In genomic region chrX:134806707-134807038, GRCh38 we compare ENCODE assay signal across 8 cellular contexts. TPM values are rescaled to one million over a fixed set of nuclear protein-coding genes. Genes with fewer than 3 reads are reported as not detected.
DNase-seq lines count a peak whose midpoint lies in the region; ATAC-seq and TF ChIP-seq lines count a peak whose summit lies in the region.

No MANE protein-coding gene starts in this region.

- H3K9ac ChIP-seq in ES-I3 (ENCODE audit: low read depth, low read length) = peak overlapping the region; percentile 62; the same call in 1 of the 2 replicates

- peak overlapping the region; percentile 79 to 93 for H3K4me3 ChIP-seq in Panc1 (ENCODE audit: low read depth in 2 of 2, low read length in 2 of 2)
- peak overlapping the region; percentile 60 to 68 (median 65) for H3K4me3 ChIP-seq in esophagus muscularis mucosa
- H3K4me3 ChIP-seq in prostate gland = peak overlapping the region; percentile 44 to 48

- H3K4me1 ChIP-seq in ES-I3 (ENCODE audit: insufficient read depth, low read length) (peaks cover 31% of the 10 kb centered on the region), Panc1 (ENCODE audit: control insufficient read depth, insufficient read depth, low read length) (peaks cover 22% of the 10 kb centered on the region), esophagus muscularis mucosa (peaks cover 0 to 7% (median 3%) of the 10 kb centered on the region in 4 donors), prostate gland (replicated peaks) (no peaks in the 10 kb centered on the region)

- H3K27ac ChIP-seq in Panc1 (ENCODE audit: low read length) = peak overlapping the region; percentile 93
- H3K27ac ChIP-seq in esophagus muscularis mucosa (replicated peaks in 1 of 4) = peak overlapping the region; percentile 82 to 87 (median 84)
- H3K27ac ChIP-seq in prostate gland = peak overlapping the region; percentile 73 to 80

- CTCF ChIA-PET in Panc1 (lab: Charles Lee) = interaction anchor here (0.6 kb wide), 1 partner anchor 43 kb away, joined by 6 read pairs; no protein-coding TSS in a partner anchor

- POLR2A ChIA-PET in Panc1 (lab: Charles Lee) = interaction anchor here (0.6 kb wide), 1 partner anchor 139 kb away, joined by 4 read pairs; no protein-coding TSS in a partner anchor

- BruUV-seq in Panc1 (replicated peaks; lab: Mats Ljungman, UMichigan) = no TSS peak

- H3K9me3 ChIP-seq in ES-I3 (ENCODE audit: control insufficient read depth, insufficient read depth, low read length) = no peaks in the 10 kb centered on the region
- H3K9me3 ChIP-seq in Panc1 (ENCODE audit: control insufficient read depth, insufficient read depth, low read depth, low read length) = no peaks in the 10 kb centered on the region
- H3K9me3 ChIP-seq in esophagus muscularis mucosa = no peaks in the 10 kb centered on the region
- H3K9me3 ChIP-seq in prostate gland = no peaks in the 10 kb centered on the region

- 6% methylated on average over 2 of the region's 2 CpGs for WGBS in esophagus muscularis mucosa
- 5% methylated on average over 2 of the region's 2 CpGs for WGBS in prostate gland

- peak; percentile 7; the same call in 1 of the 2 replicates for ATAC-seq in Panc1

- H3K36me3 ChIP-seq in ES-I3 (ENCODE audit: insufficient read depth, low read length) (0 out of 2 replicates have a peak, but pooled peaks cover 2% of the 10 kb centered on the region), Panc1 (ENCODE audit: control insufficient read depth, insufficient read depth, low read length) (no peaks in the 10 kb centered on the region), esophagus muscularis mucosa (no peaks in the 10 kb centered on the region), prostate gland (no peaks in the 10 kb centered on the region)

- no peak for TF ChIP-seq POLR2A in esophagus muscularis mucosa (IDR thresholded peaks at IDR 0.05; ENCODE audit: low read depth)
- TF ChIP-seq POLR2A in prostate gland (IDR thresholded peaks at IDR 0.05) = no peak

- in situ Hi-C loops in Panc1 (cut with HindIII; ENCODE audit: low pct_unique_long_range_greater_than_20kb, low sequenced_read_pairs) = no loop called here

- no peak for TF ChIP-seq EP300 in esophagus muscularis mucosa (IDR thresholded peaks at IDR 0.05)

- intact Hi-C loops in Panc1 (cut with micrococcal nuclease; ENCODE audit: unreplicated experiment) = loop anchor here (10.0 kb wide), 1 partner anchor 188 kb away; the partner anchor contains the start of gene SMIM10
- intact Hi-C loops in esophagus muscularis mucosa (cut with DNase I) = no loop called here
- intact Hi-C loops in prostate gland (cut with DNase I) = loop anchor here (5.0 kb wide), 1 partner anchor 196 kb away; no protein-coding TSS in a partner anchor

- no peak for DNase-seq in Panc1 (ENCODE audit: low read depth, low spot score)
- no peak for DNase-seq in esophagus muscularis mucosa (ENCODE audit: extremely low spot score)
- DNase-seq in prostate gland (ENCODE audit: low spot score) = no peak
- DNase-seq in NCI-H226 = no peak
- DNase-seq in NCI-H2081 treated with DMSO at 0.1 percent for 48 hours (lab: John Stamatoyannopoulos, UW) = no peak
- DNase-seq in hepatic stellate cell (ENCODE audit: low spot score) = no peak
- no peak for DNase-seq in NCI-H146 treated with DMSO at 0.1 percent for 48 hours (lab: John Stamatoyannopoulos, UW; ENCODE audit: unreplicated experiment)

- H3K27me3 ChIP-seq in Panc1 (ENCODE audit: control insufficient read depth, insufficient read depth, low read length) (no peaks in the 10 kb centered on the region), esophagus muscularis mucosa (no peaks in the 10 kb centered on the region), prostate gland (replicated peaks; ENCODE audit: insufficient read depth) (no peaks in the 10 kb centered on the region)

- TF ChIP-seq CTCF in Panc1 (IDR thresholded peaks at IDR 0.05) (no peak), esophagus muscularis mucosa (IDR thresholded peaks at IDR 0.05) (no peak), prostate gland (IDR thresholded peaks at IDR 0.05) (no peak)

RNA-seq across cellular contexts. Expression of gene PABIR2, which starts 9.7 kb away (rescaled TPM):
- total RNA-seq in Panc1 (2021; ENCODE audit: unreplicated experiment) (98.8 TPM), esophagus muscularis mucosa (10 to 100 TPM; 13.4 to 20.8 (median 17.0) TPM), prostate gland (10 to 100 TPM; 21.0 to 83.7 TPM)
- polyA plus RNA-seq in Panc1 (2012; ENCODE audit: insufficient read length) = 48.5 TPM
